In the genomic region with DNA sequence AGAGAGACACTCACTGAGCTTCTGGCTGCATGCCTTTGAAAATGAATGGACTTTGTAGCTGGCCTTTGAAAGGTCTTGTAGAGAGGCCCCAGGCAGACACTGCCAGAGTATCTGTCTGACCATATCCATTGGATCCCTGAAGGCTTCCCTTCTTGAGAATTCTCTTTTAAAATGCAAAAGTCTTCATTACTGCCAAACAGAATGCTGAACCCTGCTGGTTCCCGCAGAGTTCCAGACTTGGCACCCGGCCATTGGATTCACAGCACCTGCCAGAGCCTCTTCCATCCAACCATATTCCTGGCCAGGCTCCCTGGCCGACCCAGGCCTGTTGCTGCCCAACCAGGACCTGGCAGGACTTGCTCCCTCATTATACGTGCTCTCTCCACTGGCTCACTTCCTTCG, we compare ENCODE assay signal across 15 cellular contexts.
DNase-seq lines count a peak whose midpoint lies in the region; ATAC-seq and TF ChIP-seq lines count a peak whose summit lies in the region.
"Had no signal": no experiment of that assay in that cellular context is flagged by ENCODE, and none has a peak within 500 bp of the region (broad histone marks: within the 10 kb centered on the region; RNA-seq: fewer than 3 reads in every experiment).

No MANE protein-coding gene starts in this region.

- CTCF ChIA-PET in WTC11 (lab: Charles Lee): no interaction called here

- H3K4me1 ChIP-seq in ovary (ENCODE audit: insufficient read depth) (no peaks in the 10 kb centered on the region), upper lobe of right lung (no peaks in the 10 kb centered on the region)

- intact Hi-C loops in ovary (cut with DNase I) (no loop called here), upper lobe of right lung (cut with DNase I) (no loop called here)

- no peak for TF ChIP-seq POLR2A in ovary (IDR thresholded peaks at IDR 0.05)

- ATAC-seq in upper lobe of right lung: no peak
- ATAC-seq in HG03196 (IDR thresholded peaks at IDR 0.05; ENCODE audit: unreplicated experiment): no peak
- no peak for ATAC-seq in WTC11

- TF ChIP-seq EP300 in ovary (IDR thresholded peaks at IDR 0.05): no peak

- H3K27ac Mint-ChIP-seq in WTC11: no peak overlapping the region
- H3K27ac Mint-ChIP-seq: activated naive CD4-positive, alpha-beta T cell treated with anti-CD3 and anti-CD28 coated beads, Interleukin-2, amount 50 U/mL, for 24 hours had no signal

- WGBS in ovary, 3 donors: 74 to 84% (median 76%) methylated on average over 5 of the region's 5 CpGs

- H3K4me3 Mint-ChIP-seq in WTC11: no peak overlapping the region
- H3K4me3 Mint-ChIP-seq: activated naive CD4-positive, alpha-beta T cell treated with anti-CD3 and anti-CD28 coated beads, Interleukin-2, amount 50 U/mL, for 24 hours had no signal

- DNase-seq in DMS153 (lab: John Stamatoyannopoulos, UW) (peak; percentile 59), NCI-H146 (lab: John Stamatoyannopoulos, UW) (peak; percentile 77), cerebellar nuclear complex (lab: John Stamatoyannopoulos, UW) (peak; percentile 17 to 22), ovary (peak in 3 of 5 donors; percentile 19 to 47 (median 20)), SW 1271 (lab: John Stamatoyannopoulos, UW) (no peak), upper lobe of right lung (no peak), WTC11 (ENCODE audit: low spot score) (no peak)
- DNase-seq: activated CD4-positive, CD25-positive, alpha-beta regulatory T cell treated with anti-CD3 and anti-CD28 coated beads, Interleukin-2, amount 50 U/mL, for 72 hours; activated CD8-positive, alpha-beta memory T cell treated with anti-CD3 and anti-CD28 coated beads, Interleukin-2, amount 50 U/mL, for 48 hours; AML-193; central memory CD4-positive, alpha-beta T cell; NCI-H226; stimulated activated CD4-positive, alpha-beta T cell treated with anti-CD3 and anti-CD28 coated beads, Interleukin-15, amount 100 ng/mL, for 24 hours had no signal

- H3K36me3 ChIP-seq in ovary (no peaks in the 10 kb centered on the region), upper lobe of right lung (no peaks in the 10 kb centered on the region)

- H3K27ac ChIP-seq in ovary: no peak overlapping the region
- H3K27ac ChIP-seq in upper lobe of right lung: no peak overlapping the region

- POLR2A ChIA-PET in WTC11 (lab: Charles Lee): no interaction called here

- no peak for TF ChIP-seq CTCF in ovary (IDR thresholded peaks at IDR 0.05)
- no peak for TF ChIP-seq CTCF in upper lobe of right lung (IDR thresholded peaks at IDR 0.05)
- TF ChIP-seq CTCF in WTC11 (IDR thresholded peaks at IDR 0.05): no peak

- no peaks in the 10 kb centered on the region for H3K36me3 Mint-ChIP-seq in WTC11
- H3K36me3 Mint-ChIP-seq: activated naive CD4-positive, alpha-beta T cell treated with anti-CD3 and anti-CD28 coated beads, Interleukin-2, amount 50 U/mL, for 24 hours had no signal

- H3K4me3 ChIP-seq in ovary: no peak overlapping the region
- H3K4me3 ChIP-seq in upper lobe of right lung: no peak overlapping the region

- no peaks in the 10 kb centered on the region for H3K27me3 ChIP-seq in ovary
- no peaks in the 10 kb centered on the region for H3K27me3 ChIP-seq in upper lobe of right lung

- peaks cover 11% of the 10 kb centered on the region for H3K27me3 Mint-ChIP-seq in WTC11 (ENCODE audit: low read depth)

- H3K4me1 Mint-ChIP-seq in WTC11: peaks cover 3% of the 10 kb centered on the region
- H3K4me1 Mint-ChIP-seq: activated naive CD4-positive, alpha-beta T cell treated with anti-CD3 and anti-CD28 coated beads, Interleukin-2, amount 50 U/mL, for 24 hours had no signal

- no peaks in the 10 kb centered on the region for H3K9me3 Mint-ChIP-seq in WTC11
- H3K9me3 Mint-ChIP-seq: activated naive CD4-positive, alpha-beta T cell treated with anti-CD3 and anti-CD28 coated beads, Interleukin-2, amount 50 U/mL, for 24 hours had no signal

- H3K9me3 ChIP-seq in ovary (no peaks in the 10 kb centered on the region), upper lobe of right lung (no peaks in the 10 kb centered on the region)

TF ChIP-seq in WTC11, 78 proteins besides CTCF, POLR2A, EP300 and RAD21:
- TF ChIP-seq, protein P1, sequence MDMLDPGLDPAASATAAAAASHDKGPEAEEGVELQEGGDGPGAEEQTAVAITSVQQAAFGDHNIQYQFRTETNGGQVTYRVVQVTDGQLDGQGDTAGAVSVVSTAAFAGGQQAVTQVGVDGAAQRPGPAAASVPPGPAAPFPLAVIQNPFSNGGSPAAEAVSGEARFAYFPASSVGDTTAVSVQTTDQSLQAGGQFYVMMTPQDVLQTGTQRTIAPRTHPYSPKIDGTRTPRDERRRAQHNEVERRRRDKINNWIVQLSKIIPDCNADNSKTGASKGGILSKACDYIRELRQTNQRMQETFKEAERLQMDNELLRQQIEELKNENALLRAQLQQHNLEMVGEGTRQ (CRISPR knock-in tag; IDR thresholded peaks at IDR 0.05): no peak
- TF ChIP-seq ZBTB21 (CRISPR knock-in tag; IDR thresholded peaks at IDR 0.05; ENCODE audit: borderline replicate concordance): no peak
- no peak for TF ChIP-seq SP1 (CRISPR knock-in tag; conservative IDR thresholded peaks at IDR 0.05)
- TF ChIP-seq IRF2 (CRISPR knock-in tag; IDR thresholded peaks at IDR 0.05; ENCODE audit: borderline replicate concordance, low read depth): no peak
- no peak for TF ChIP-seq ZNF263 (CRISPR knock-in tag; IDR thresholded peaks at IDR 0.05; ENCODE audit: low read depth)

Comparison
In these comparisons a context has a peak if more than half of its experiments do, and no peak if none do; other contexts are left out.
1. DNase-seq: peak in DMS153 (single experiment), NCI-H146 (single experiment), cerebellar nuclear complex (2 of 2) and ovary (3 of 5); none in SW 1271 (0 of 2), upper lobe of right lung (single experiment) and WTC11 (single experiment).